In the genomic region with DNA sequence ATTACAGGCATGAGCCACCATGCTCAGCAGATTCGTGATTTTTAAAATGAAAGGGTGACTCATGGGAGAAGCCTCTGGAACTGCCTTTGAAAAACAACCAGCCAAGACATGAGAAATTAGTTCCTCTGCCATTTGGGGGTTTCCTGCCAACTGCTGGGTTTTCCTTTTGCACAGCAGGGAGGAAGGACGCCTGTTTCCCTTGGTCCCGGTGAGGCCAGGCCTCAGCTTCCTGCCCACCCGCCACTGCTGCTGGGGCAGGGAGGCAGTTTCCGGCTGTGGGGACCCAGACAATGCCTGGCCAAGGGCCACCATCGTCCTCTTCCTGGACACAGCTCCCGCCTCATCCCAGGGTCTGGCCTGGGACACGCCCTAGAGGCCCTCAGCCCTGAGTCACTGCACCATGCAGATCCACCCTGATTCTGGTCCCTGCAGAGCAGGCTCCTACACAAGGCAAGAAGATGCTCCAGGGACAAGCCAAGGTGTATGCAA, we compare ENCODE assay signal across 8 cellular contexts. TPM values are rescaled to one million over a fixed set of nuclear protein-coding genes. Genes with fewer than 3 reads are reported as not detected.
A peak's percentile ranks its signal among the peaks of the same experiment; 100 is the strongest.
DNase-seq lines count a peak whose midpoint lies in the region; ATAC-seq and TF ChIP-seq lines count a peak whose summit lies in the region.

No MANE protein-coding gene starts in this region.

- WGBS in upper lobe of left lung, 2 donors = 13 to 61% methylated on average over 5 to 8 of the region's 8 CpGs

- CTCF ChIA-PET in CD4-positive, alpha-beta memory T cell (lab: Charles Lee; ENCODE audit: partially characterized antibody) = interaction anchor here (1.0 to 1.5 kb wide), 2 partner anchors 10 to 30 kb away, joined by 3 to 6 read pairs; partner anchors contain the start of gene PPM1F

- H3K36me3 ChIP-seq in CD4-positive, alpha-beta memory T cell (ENCODE audit: insufficient read depth, low read length) = peaks cover 6% of the 10 kb centered on the region
- peaks cover 34% of the 10 kb centered on the region for H3K36me3 ChIP-seq in lower lobe of right lung
- peaks cover 0 to 40% (median 17%) of the 10 kb centered on the region in 4 donors for H3K36me3 ChIP-seq in upper lobe of left lung

- H3K4me1 ChIP-seq in CD4-positive, alpha-beta memory T cell (ENCODE audit: insufficient read depth, low read length) = peaks cover 32% of the 10 kb centered on the region
- peaks cover 98% of the 10 kb centered on the region for H3K4me1 ChIP-seq in lower lobe of right lung
- H3K4me1 ChIP-seq in upper lobe of left lung = peaks cover 83 to 99% (median 94%) of the 10 kb centered on the region in 4 donors

- H3K4me3 Mint-ChIP-seq in CD4-positive, alpha-beta memory T cell = no peak overlapping the region

- intact Hi-C loops in CD4-positive, alpha-beta memory T cell (cut with micrococcal nuclease) = no loop called here
- intact Hi-C loops in lower lobe of right lung (cut with DNase I) = no loop called here

- H3K4me1 Mint-ChIP-seq in CD4-positive, alpha-beta memory T cell = peaks cover 16 to 50% (median 29%) of the 10 kb centered on the region in 4 donors

- H3K27me3 Mint-ChIP-seq in CD4-positive, alpha-beta memory T cell = no peaks in the 10 kb centered on the region

- no peaks in the 10 kb centered on the region for H3K9me3 ChIP-seq in CD4-positive, alpha-beta memory T cell (ENCODE audit: control insufficient read depth in 1 of 2, low read length in 2 of 2)
- no peaks in the 10 kb centered on the region for H3K9me3 ChIP-seq in lower lobe of right lung
- no peaks in the 10 kb centered on the region for H3K9me3 ChIP-seq in upper lobe of left lung

- ATAC-seq in lower lobe of right lung = peak; percentile 3 to 20
- ATAC-seq in upper lobe of left lung (ENCODE audit: low FRiP score in 2 of 2) = peak; percentile 54 to 66
- ATAC-seq in GM21619 (IDR thresholded peaks at IDR 0.05; ENCODE audit: unreplicated experiment) = no peak
- no peak for ATAC-seq in GM18867 (IDR thresholded peaks at IDR 0.05; ENCODE audit: unreplicated experiment)

- peak overlapping the region; percentile 29 for H3K27ac ChIP-seq in CD4-positive, alpha-beta memory T cell (ENCODE audit: low read depth, low read length)
- peak overlapping the region; percentile 94 for H3K27ac ChIP-seq in lower lobe of right lung
- peak overlapping the region; percentile 93 to 98 (median 96) for H3K27ac ChIP-seq in upper lobe of left lung

- TF ChIP-seq EP300 in upper lobe of left lung (IDR thresholded peaks at IDR 0.05) = peak in 3 of 4 donors; percentile 30 to 93 (median 90)

- no peak for TF ChIP-seq POLR2A in upper lobe of left lung (IDR thresholded peaks at IDR 0.05)

- H3K27ac Mint-ChIP-seq in CD4-positive, alpha-beta memory T cell = peak overlapping the region in 6 of 7 donors; percentile 29 to 81 (median 72)

- POLR2A ChIA-PET in CD4-positive, alpha-beta memory T cell (lab: Charles Lee; ENCODE audit: partially characterized antibody) = interaction anchor here (1.6 kb wide), 1 partner anchor 11 kb away, joined by 4 read pairs; no protein-coding TSS in a partner anchor

- H3K4me3 ChIP-seq in CD4-positive, alpha-beta memory T cell (ENCODE audit: low read length in 2 of 2) = no peak overlapping the region
- no peak overlapping the region for H3K4me3 ChIP-seq in lower lobe of right lung
- no peak overlapping the region for H3K4me3 ChIP-seq in upper lobe of left lung

- no peaks in the 10 kb centered on the region for H3K27me3 ChIP-seq in CD4-positive, alpha-beta memory T cell (ENCODE audit: insufficient read depth, low read length)
- H3K27me3 ChIP-seq in lower lobe of right lung (ENCODE audit: low read depth) (no peaks in the 10 kb centered on the region), upper lobe of left lung (no peaks in the 10 kb centered on the region)

- no peak for DNase-seq in CD4-positive, alpha-beta memory T cell
- DNase-seq in NCI-H446 treated with DMSO at 0.1 percent for 48 hours (lab: John Stamatoyannopoulos, UW) (peak; percentile 7), brain pericyte (ENCODE audit: low read depth, low spot score) (peak; percentile 50), lower lobe of right lung (peak; percentile 80), upper lobe of left lung (peak in 1 of 2 donors; percentile 77), NCI-H1417 (lab: John Stamatoyannopoulos, UW) (no peak)

- TF ChIP-seq CTCF in lower lobe of right lung (IDR thresholded peaks at IDR 0.05) (no peak), upper lobe of left lung (IDR thresholded peaks at IDR 0.05) (no peak)

- no peaks in the 10 kb centered on the region for H3K9me3 Mint-ChIP-seq in CD4-positive, alpha-beta memory T cell

- peaks cover 6 to 17% of the 10 kb centered on the region in 2 donors for H3K36me3 Mint-ChIP-seq in CD4-positive, alpha-beta memory T cell

RNA-seq across cellular contexts. Expression of gene PPM1F, which starts 10.2 kb away (rescaled TPM):
- 10 to 100 TPM; 23.3 to 25.4 TPM for total RNA-seq in CD4-positive, alpha-beta memory T cell
- 1 to 10 TPM; 5.3 to 7.2 TPM for polyA plus RNA-seq in CD4-positive, alpha-beta memory T cell
- total RNA-seq in lower lobe of right lung = 51.0 TPM
- total RNA-seq in upper lobe of left lung = 10 to 100 TPM; 21.0 to 85.3 (median 33.2) TPM

RNA-seq across cellular contexts. Expression of gene TOP3B, which starts 40.1 kb away (rescaled TPM):
- total RNA-seq in CD4-positive, alpha-beta memory T cell = 10 to 100 TPM; 78.1 to 81.1 TPM
- 10 to 100 TPM in 1 of 2 donors, 1 to 10 TPM in 1; 8.6 to 15.6 TPM for polyA plus RNA-seq in CD4-positive, alpha-beta memory T cell
- total RNA-seq in lower lobe of right lung (32.1 TPM), upper lobe of left lung (100 to 1,000 TPM in 1 of 6 donors, 10 to 100 TPM in 5; 22.5 to 111 (median 34.0) TPM)

Comparison
In these comparisons a context has a peak if more than half of its experiments do, and no peak if none do; other contexts are left out.
1. DNase-seq: peak in NCI-H446 treated with DMSO at 0.1 percent for 48 hours (single experiment), brain pericyte (single experiment) and lower lobe of right lung (single experiment); none in CD4-positive, alpha-beta memory T cell (0 of 5) and NCI-H1417 (0 of 3).
2. H3K27ac ChIP-seq: peak in every context shown above with its lines; median percentile 96 in upper lobe of left lung; 94 in lower lobe of right lung; 29 in CD4-positive, alpha-beta memory T cell.
3. ATAC-seq: peak in lower lobe of right lung (2 of 2) and upper lobe of left lung (2 of 2); none in GM21619 (single experiment) and GM18867 (single experiment).